In the genomic region with DNA sequence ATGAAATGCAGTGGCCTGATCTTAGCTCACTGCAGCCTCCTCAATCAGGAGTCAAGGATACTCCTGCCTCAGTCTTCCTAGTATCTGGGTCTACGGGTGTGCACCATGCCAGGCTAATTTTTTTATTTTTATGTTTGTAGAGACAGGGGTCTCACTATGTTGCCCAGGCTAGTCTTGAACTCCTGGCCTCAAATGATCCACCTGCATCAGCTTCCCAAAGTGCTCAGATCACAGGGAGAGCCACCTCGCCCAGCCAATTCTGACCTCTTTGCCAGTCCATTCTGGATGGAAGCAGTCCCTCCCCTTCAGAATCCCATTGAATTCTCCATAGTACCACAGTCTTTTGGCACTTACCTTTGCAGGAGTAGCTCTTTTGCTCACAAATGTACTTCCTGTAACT, we compare ENCODE assay signal across 11 cellular contexts. TPM values are rescaled to one million over a fixed set of nuclear protein-coding genes. Genes with fewer than 3 reads are reported as not detected.
A peak's percentile ranks its signal among the peaks of the same experiment; 100 is the strongest.
DNase-seq lines count a peak whose midpoint lies in the region; ATAC-seq and TF ChIP-seq lines count a peak whose summit lies in the region.
"Had no signal": no experiment of that assay in that cellular context is flagged by ENCODE, and none has a peak within 500 bp of the region (broad histone marks: within the 10 kb centered on the region; RNA-seq: fewer than 3 reads in every experiment).

No MANE protein-coding gene starts in this region.

- H3K27ac Mint-ChIP-seq in activated CD8-positive, alpha-beta memory T cell treated with anti-CD3 and anti-CD28 coated beads, Interleukin-2, amount 10 ng/mL, durations not matched to agents 7 days and 5 days = peak overlapping the region; percentile 99
- peak overlapping the region; percentile 99 for H3K27ac Mint-ChIP-seq in stimulated activated effector memory CD8-positive, alpha-beta T cell treated with anti-CD3 and anti-CD28 coated beads, Interleukin-12 subunit alpha, Interleukin-12 subunit beta, amount 100 ng/mL, for 72 hours

- H3K9me3 ChIP-seq in Peyer's patch (no peaks in the 10 kb centered on the region), fibroblast of lung (ENCODE audit: control insufficient read depth, insufficient read depth, low read depth, low read length) (no peaks in the 10 kb centered on the region)
- H3K9me3 ChIP-seq: HAP-1, ovary had no signal

- H3K27me3 ChIP-seq in Peyer's patch (no peaks in the 10 kb centered on the region), fibroblast of lung (ENCODE audit: control insufficient read depth, insufficient read depth, low read length) (no peaks in the 10 kb centered on the region)
- H3K27me3 ChIP-seq: ovary had no signal

- H3K4me2 ChIP-seq in fibroblast of lung (ENCODE audit: extremely low read depth, insufficient read depth, low read length) = no peak overlapping the region

- H3K36me3 ChIP-seq in Peyer's patch = peaks cover 0 to 4% (median 0%) of the 10 kb centered on the region in 3 donors
- H3K36me3 ChIP-seq in fibroblast of lung (ENCODE audit: control insufficient read depth, insufficient read depth, low read length) = peaks cover 7% of the 10 kb centered on the region
- H3K36me3 ChIP-seq: ovary had no signal

- peaks cover 32% of the 10 kb centered on the region for H3K79me2 ChIP-seq in fibroblast of lung (ENCODE audit: control insufficient read depth, insufficient read depth, low read length)

- H3K36me3 Mint-ChIP-seq in activated CD8-positive, alpha-beta memory T cell treated with anti-CD3 and anti-CD28 coated beads, Interleukin-2, amount 10 ng/mL, durations not matched to agents 7 days and 5 days = peaks cover 23% of the 10 kb centered on the region
- H3K36me3 Mint-ChIP-seq in stimulated activated effector memory CD8-positive, alpha-beta T cell treated with anti-CD3 and anti-CD28 coated beads, Interleukin-12 subunit alpha, Interleukin-12 subunit beta, amount 100 ng/mL, for 72 hours = peaks cover 43% of the 10 kb centered on the region

- H3K4me1 ChIP-seq in Peyer's patch = peaks cover 0 to 37% (median 4%) of the 10 kb centered on the region in 4 donors
- peaks cover 2% of the 10 kb centered on the region for H3K4me1 ChIP-seq in fibroblast of lung (ENCODE audit: control insufficient read depth, extremely low read depth, insufficient read depth, low read length)

- CTCF ChIA-PET in activated CD8-positive, alpha-beta memory T cell treated with anti-CD3 and anti-CD28 coated beads, Interleukin-2, amount 10 ng/mL, durations not matched to agents 7 days and 5 days (lab: Charles Lee) = interaction anchor here (0.7 to 1.7 kb wide), 7 partner anchors 18 to 393 kb away, joined by 3 to 11 read pairs (median 3); a partner anchor contains a TSS

- TF ChIP-seq POLR2A in Peyer's patch (IDR thresholded peaks at IDR 0.05) = no peak

- peak overlapping the region; percentile 46 for H3K4me3 Mint-ChIP-seq in activated CD8-positive, alpha-beta memory T cell treated with anti-CD3 and anti-CD28 coated beads, Interleukin-2, amount 10 ng/mL, durations not matched to agents 7 days and 5 days
- H3K4me3 Mint-ChIP-seq in stimulated activated effector memory CD8-positive, alpha-beta T cell treated with anti-CD3 and anti-CD28 coated beads, Interleukin-12 subunit alpha, Interleukin-12 subunit beta, amount 100 ng/mL, for 72 hours = peak overlapping the region; percentile 94

- TF ChIP-seq CTCF in Peyer's patch (IDR thresholded peaks at IDR 0.05) = no peak
- no peak for TF ChIP-seq CTCF in fibroblast of lung (conservative IDR thresholded peaks at IDR 0.05 in 1 of 2, IDR thresholded peaks at IDR 0.05 in 1 of 2; ENCODE audit: low read depth in 1 of 2, low read length in 2 of 2)

- H4K20me1 ChIP-seq in fibroblast of lung (ENCODE audit: control insufficient read depth, extremely low read depth, insufficient read depth, low read length) = peaks cover 1% of the 10 kb centered on the region

- H2AFZ ChIP-seq in fibroblast of lung (ENCODE audit: low read length) = no peak overlapping the region

- ATAC-seq in activated CD8-positive, alpha-beta memory T cell treated with anti-CD3 and anti-CD28 coated beads, Interleukin-2, amount 10 ng/mL, durations not matched to agents 7 days and 5 days = no peak
- no peak for ATAC-seq in stimulated activated effector memory CD8-positive, alpha-beta T cell treated with anti-CD3 and anti-CD28 coated beads, Interleukin-12 subunit alpha, Interleukin-12 subunit beta, amount 100 ng/mL, for 72 hours

- H3K27ac ChIP-seq in Peyer's patch (peak overlapping the region; percentile 88 to 98 (median 96)), fibroblast of lung (ENCODE audit: insufficient read depth, low read length) (peak overlapping the region; percentile 88), substantia nigra (ENCODE audit: low read depth, low read length, poor library complexity, severe bottlenecking) (no peak overlapping the region)

- H3K9me3 Mint-ChIP-seq in activated CD8-positive, alpha-beta memory T cell treated with anti-CD3 and anti-CD28 coated beads, Interleukin-2, amount 10 ng/mL, durations not matched to agents 7 days and 5 days (ENCODE audit: low read depth) = no peaks in the 10 kb centered on the region
- H3K9me3 Mint-ChIP-seq in stimulated activated effector memory CD8-positive, alpha-beta T cell treated with anti-CD3 and anti-CD28 coated beads, Interleukin-12 subunit alpha, Interleukin-12 subunit beta, amount 100 ng/mL, for 72 hours = no peaks in the 10 kb centered on the region

- no peak overlapping the region for H3K9ac ChIP-seq in fibroblast of lung (ENCODE audit: insufficient read depth, low read length)

- H3K4me1 Mint-ChIP-seq in activated CD8-positive, alpha-beta memory T cell treated with anti-CD3 and anti-CD28 coated beads, Interleukin-2, amount 10 ng/mL, durations not matched to agents 7 days and 5 days = peaks cover 30% of the 10 kb centered on the region
- peaks cover 26% of the 10 kb centered on the region for H3K4me1 Mint-ChIP-seq in stimulated activated effector memory CD8-positive, alpha-beta T cell treated with anti-CD3 and anti-CD28 coated beads, Interleukin-12 subunit alpha, Interleukin-12 subunit beta, amount 100 ng/mL, for 72 hours

- H3K27me3 Mint-ChIP-seq in activated CD8-positive, alpha-beta memory T cell treated with anti-CD3 and anti-CD28 coated beads, Interleukin-2, amount 10 ng/mL, durations not matched to agents 7 days and 5 days = no peaks in the 10 kb centered on the region

- DNase-seq in activated CD8-positive, alpha-beta memory T cell treated with anti-CD3 and anti-CD28 coated beads, Interleukin-2, amount 10 ng/mL, durations not matched to agents 7 days and 5 days = no peak
- DNase-seq in activated CD8-positive, alpha-beta memory T cell treated with anti-CD3 and anti-CD28 coated beads, Interleukin-2, amount 50 U/mL, for 48 hours = no peak
- DNase-seq in Peyer's patch (no peak), fibroblast of lung (ENCODE audit: low read depth in 2 of 2) (no peak), OCI-M1 (lab: John Stamatoyannopoulos, UW) (no peak), substantia nigra (lab: John Stamatoyannopoulos, UW) (no peak), NCI-H774 (lab: John Stamatoyannopoulos, UW) (no peak)
- DNase-seq in stimulated activated effector memory CD8-positive, alpha-beta T cell treated with anti-CD3 and anti-CD28 coated beads, Interleukin-12 subunit alpha, Interleukin-12 subunit beta, amount 100 ng/mL, for 72 hours (ENCODE audit: low spot score in 2 of 2) = no peak

- no peak overlapping the region for H3K4me3 ChIP-seq in Peyer's patch
- no peak overlapping the region for H3K4me3 ChIP-seq in fibroblast of lung (replicated peaks in 1 of 4; ENCODE audit: control extremely low read depth in 1 of 4, insufficient read depth in 1 of 4, low read depth in 3 of 4, low read length in 4 of 4)

RNA-seq across cellular contexts. Expression of a gene that starts 1.7 kb away (rescaled TPM):
- total RNA-seq in activated CD8-positive, alpha-beta memory T cell treated with anti-CD3 and anti-CD28 coated beads, Interleukin-2, amount 10 ng/mL, durations not matched to agents 7 days and 5 days = 100 to 1,000 TPM; 273 to 457 TPM
- total RNA-seq in Peyer's patch (100 to 1,000 TPM; 171 to 324 (median 287) TPM), fibroblast of lung (518 and 589 TPM in 2 replicates)
- polyA plus RNA-seq in fibroblast of lung = 560 and 722 TPM in 2 replicates
- polyA plus RNA-seq in fibroblast of lung (2012) = 568 and 794 TPM in 2 replicates
- polyA minus RNA-seq in fibroblast of lung (ENCODE audit: low replicate concordance) = 1,041 and 1,496 TPM in 2 replicates

RNA-seq across cellular contexts. Expression of a gene that starts 16.3 kb away (rescaled TPM):
- total RNA-seq in activated CD8-positive, alpha-beta memory T cell treated with anti-CD3 and anti-CD28 coated beads, Interleukin-2, amount 10 ng/mL, durations not matched to agents 7 days and 5 days = under 1 TPM in 1 of 2 experiments, not detected in 1; 0.59 TPM
- total RNA-seq in Peyer's patch = not detected
- not detected in 2 replicates for total RNA-seq in fibroblast of lung
- polyA plus RNA-seq in fibroblast of lung = not detected in 2 replicates
- polyA plus RNA-seq in fibroblast of lung (2012) = 0.17 TPM in 1 of 2 replicates, not detected in the other
- polyA minus RNA-seq in fibroblast of lung (ENCODE audit: low replicate concordance) = not detected in 2 replicates
- total RNA-seq: NCI-H460 had no signal
- polyA plus RNA-seq: ovary had no signal

RNA-seq across cellular contexts. Expression of a gene that starts 35.5 kb away (rescaled TPM):
- total RNA-seq in activated CD8-positive, alpha-beta memory T cell treated with anti-CD3 and anti-CD28 coated beads, Interleukin-2, amount 10 ng/mL, durations not matched to agents 7 days and 5 days = 10 to 100 TPM; 34.7 to 34.9 TPM
- total RNA-seq in Peyer's patch (10 to 100 TPM; 29.6 to 43.1 (median 37.3) TPM), fibroblast of lung (5.1 and 6.4 TPM in 2 replicates)
- polyA plus RNA-seq in fibroblast of lung = 7.3 and 7.5 TPM in 2 replicates
- 11.7 and 14.3 TPM in 2 replicates for polyA plus RNA-seq in fibroblast of lung (2012)
- 46.3 and 50.6 TPM in 2 replicates for polyA minus RNA-seq in fibroblast of lung (ENCODE audit: low replicate concordance)
